Comparison of ENCODE assay signal across 24 cellular contexts in the genomic region with DNA sequence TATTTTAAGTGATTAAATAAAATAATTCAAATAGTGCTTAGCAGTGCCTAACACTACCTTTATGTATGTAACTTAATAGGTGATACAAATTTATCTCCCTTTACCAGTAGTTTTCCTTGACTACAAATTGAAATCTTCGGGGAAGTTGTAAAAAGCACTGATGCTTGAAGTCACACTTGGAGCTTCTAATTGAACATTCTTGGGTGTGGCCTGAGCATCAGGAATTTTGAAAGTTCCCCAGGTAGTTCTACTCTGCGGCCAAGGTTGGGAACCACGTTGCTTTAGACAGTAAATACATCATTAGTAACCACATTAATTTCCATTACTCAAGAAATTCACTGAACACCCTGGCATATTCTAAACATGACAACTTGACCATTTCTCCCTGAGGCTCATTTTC.
"Had no signal": no experiment of that assay in that cellular context is flagged by ENCODE, and none has a peak within 500 bp of the region (broad histone marks: within the 10 kb centered on the region; RNA-seq: fewer than 3 reads in every experiment).

No MANE protein-coding gene starts in this region.

- H3K4me1 Mint-ChIP-seq: endodermal cell, naive B cell had no signal

- H3K27ac Mint-ChIP-seq: dendritic cell treated with granulocyte-macrophage colony-stimulating factor and Interleukin-4, amounts not matched to agents 40 ng/mL and 50 ng/mL, for 4 days; effector memory CD8-positive, alpha-beta T cell; endodermal cell; naive B cell had no signal

- DNase-seq: colonic mucosa; cortex of kidney; effector CD8-positive, alpha-beta T cell; effector memory CD8-positive, alpha-beta T cell; endodermal cell; erythroblast; esophagus squamous epithelium; foreskin fibroblast; foreskin melanocyte; gastrocnemius medialis; glutamatergic neuron; head of caudate nucleus; heart right ventricle; hippocampal formation; left colon; left lung; left ventricle myocardium superior; lower lobe of right lung; mesenchymal stem cell; mucosa of descending colon; naive B cell had no signal

- H3K36me3 Mint-ChIP-seq: mesothelial cell of epicardium, naive B cell had no signal

- H3K4me3 Mint-ChIP-seq: dendritic cell treated with granulocyte-macrophage colony-stimulating factor and Interleukin-4, amounts not matched to agents 40 ng/mL and 50 ng/mL, for 4 days; effector memory CD8-positive, alpha-beta T cell; endodermal cell; mesothelial cell of epicardium; naive B cell had no signal

- H3K27me3 Mint-ChIP-seq: dendritic cell treated with granulocyte-macrophage colony-stimulating factor and Interleukin-4, amounts not matched to agents 40 ng/mL and 50 ng/mL, for 4 days; effector memory CD8-positive, alpha-beta T cell; naive B cell had no signal

- ATAC-seq: effector memory CD8-positive, alpha-beta T cell; esophagus mucosa; gastrocnemius medialis; heart right ventricle; left colon; left lung; left ventricle myocardium superior; lower lobe of right lung; mucosa of descending colon had no signal
